8 cellular contexts compared by ENCODE assay signal in genomic region chr14:105473677-105474477, GRCh38. TPM values are rescaled to one million over a fixed set of nuclear protein-coding genes. Genes with fewer than 3 reads are reported as not detected.
DNase-seq lines count a peak whose midpoint lies in the region; ATAC-seq and TF ChIP-seq lines count a peak whose summit lies in the region.

No MANE protein-coding gene starts in this region.

- H3K9ac ChIP-seq in colonic mucosa (ENCODE audit: low read depth in 2 of 2, low read length in 2 of 2), result peak overlapping the region in 1 of 2 donors; percentile 63

- no peak overlapping the region for H3K27ac ChIP-seq in colonic mucosa

- H3K4me3 Mint-ChIP-seq in activated CD4-positive, alpha-beta T cell treated with anti-CD3 and anti-CD28 coated beads for 36 hours, result peak overlapping the region; percentile 33

- H3K4me1 ChIP-seq in colonic mucosa, result peaks cover 7% of the 10 kb centered on the region

- H3K4me3 ChIP-seq in colonic mucosa, result peak overlapping the region; percentile 46
- peak overlapping the region; percentile 86 for H3K4me3 ChIP-seq in kidney epithelial cell (ENCODE audit: low read depth, low read length)

- peak; percentile 63 for ATAC-seq in activated CD4-positive, alpha-beta T cell treated with anti-CD3 and anti-CD28 coated beads for 36 hours

- peak; percentile 68 to 82 for DNase-seq in NCI-H187 (lab: John Stamatoyannopoulos, UW)
- DNase-seq in NCI-H187 treated with DMSO at 0.1 percent for 48 hours (lab: John Stamatoyannopoulos, UW), result no peak
- DNase-seq in NCI-H226, result peak; percentile 92
- DNase-seq in activated CD4-positive, alpha-beta T cell treated with anti-CD3 and anti-CD28 coated beads for 36 hours, result peak; percentile 81
- DNase-seq in colonic mucosa, result peak; percentile 81
- peak; percentile 75 for DNase-seq in kidney epithelial cell (ENCODE audit: low read depth)
- DNase-seq in stimulated activated CD4-positive, alpha-beta T cell treated with anti-CD3 and anti-CD28 coated beads, Interleukin-1b, Interleukin-23, amount 100 ng/mL, for 48 hours, result peak; percentile 54
- DNase-seq in putamen (ENCODE audit: low spot score), result no peak

- intact Hi-C loops in activated CD4-positive, alpha-beta T cell treated with anti-CD3 and anti-CD28 coated beads for 36 hours (cut with DNase I, micrococcal nuclease), result loop anchor here (1.0 to 5.0 kb wide), 4 partner anchors 17 to 76 kb away; partner anchors contain the start of genes TEDC1 (in 1 of the 2) and TEX22 (in 1 of the 2)
- intact Hi-C loops in colonic mucosa (cut with DNase I), result no loop called here

- TF ChIP-seq CTCF in colonic mucosa (IDR thresholded peaks at IDR 0.05) (no peak), kidney epithelial cell (IDR thresholded peaks at IDR 0.05; ENCODE audit: insufficient read depth, low read length, poor library complexity, severe bottlenecking) (no peak)

- no peaks in the 10 kb centered on the region for H3K9me3 ChIP-seq in colonic mucosa

- H3K27me3 ChIP-seq in colonic mucosa (peaks cover 44% of the 10 kb centered on the region), kidney epithelial cell (ENCODE audit: control insufficient read depth, insufficient read depth, low read length) (no peaks in the 10 kb centered on the region)

- no peaks in the 10 kb centered on the region for H3K36me3 Mint-ChIP-seq in activated CD4-positive, alpha-beta T cell treated with anti-CD3 and anti-CD28 coated beads for 36 hours (ENCODE audit: low read depth)

- peaks cover 5% of the 10 kb centered on the region for H3K4me1 Mint-ChIP-seq in activated CD4-positive, alpha-beta T cell treated with anti-CD3 and anti-CD28 coated beads for 36 hours

- CTCF ChIA-PET in activated CD4-positive, alpha-beta T cell treated with anti-CD3 and anti-CD28 coated beads for 36 hours (lab: Charles Lee), result interaction anchor here (0.6 to 1.2 kb wide), 2 partner anchors 16 to 39 kb away, joined by 3 read pairs; no protein-coding TSS in a partner anchor

- H3K36me3 ChIP-seq in colonic mucosa (no peaks in the 10 kb centered on the region), kidney epithelial cell (ENCODE audit: control insufficient read depth, insufficient read depth, low read length) (no peaks in the 10 kb centered on the region)

- POLR2A ChIA-PET in activated CD4-positive, alpha-beta T cell treated with anti-CD3 and anti-CD28 coated beads for 36 hours (lab: Charles Lee), result interaction anchor here (0.6 to 1.2 kb wide), 2 partner anchors 57 to 455 kb away, joined by 3 read pairs; no protein-coding TSS in a partner anchor

- no peaks in the 10 kb centered on the region for H3K9me3 Mint-ChIP-seq in activated CD4-positive, alpha-beta T cell treated with anti-CD3 and anti-CD28 coated beads for 36 hours (ENCODE audit: low read depth)

- no peaks in the 10 kb centered on the region for H3K27me3 Mint-ChIP-seq in activated CD4-positive, alpha-beta T cell treated with anti-CD3 and anti-CD28 coated beads for 36 hours

- no peak overlapping the region for H3K27ac Mint-ChIP-seq in activated CD4-positive, alpha-beta T cell treated with anti-CD3 and anti-CD28 coated beads for 36 hours

RNA-seq across cellular contexts. Expression of gene CRIP2, which starts 0.7 kb away (rescaled TPM):
- 1 to 10 TPM; 1.1 to 1.2 TPM for total RNA-seq in activated CD4-positive, alpha-beta T cell treated with anti-CD3 and anti-CD28 coated beads for 36 hours
- total RNA-seq in colonic mucosa (10 to 100 TPM; 11.3 to 20.3 TPM), kidney epithelial cell (101 and 128 TPM in 2 replicates)

RNA-seq across cellular contexts. Expression of gene CRIP1, which starts 12.8 kb away (rescaled TPM):
- total RNA-seq in activated CD4-positive, alpha-beta T cell treated with anti-CD3 and anti-CD28 coated beads for 36 hours, result 100 to 1,000 TPM; 182 to 186 TPM
- 100 to 1,000 TPM in 1 of 2 donors, 10 to 100 TPM in 1; 97.1 to 220 TPM for total RNA-seq in colonic mucosa
- 2.0 and 11.1 TPM in 2 replicates for total RNA-seq in kidney epithelial cell

RNA-seq across cellular contexts. Expression of gene TEDC1, which starts 17.2 kb away (rescaled TPM):
- total RNA-seq in activated CD4-positive, alpha-beta T cell treated with anti-CD3 and anti-CD28 coated beads for 36 hours, result 10 to 100 TPM; 21.7 to 31.8 TPM
- total RNA-seq in colonic mucosa, result 10 to 100 TPM; 15.0 to 55.7 TPM
- 7.1 and 7.5 TPM in 2 replicates for total RNA-seq in kidney epithelial cell

RNA-seq across cellular contexts. Expression of gene TMEM121, which starts 52.5 kb away (rescaled TPM):
- total RNA-seq in activated CD4-positive, alpha-beta T cell treated with anti-CD3 and anti-CD28 coated beads for 36 hours, result 1 to 10 TPM; 7.2 to 9.2 TPM
- total RNA-seq in colonic mucosa, result under 1 TPM; 0.82 TPM
- 10.1 and 13.4 TPM in 2 replicates for total RNA-seq in kidney epithelial cell

RNA-seq across cellular contexts. Expression of gene MTA1, which starts 54.2 kb away (rescaled TPM):
- 100 to 1,000 TPM; 136 to 152 TPM for total RNA-seq in activated CD4-positive, alpha-beta T cell treated with anti-CD3 and anti-CD28 coated beads for 36 hours
- 10 to 100 TPM; 47.0 to 90.2 TPM for total RNA-seq in colonic mucosa
- total RNA-seq in kidney epithelial cell, result 68.3 and 75.0 TPM in 2 replicates

Comparison
In these comparisons a context has a peak if more than half of its experiments do, and no peak if none do; other contexts are left out.
1. DNase-seq: peak in NCI-H187 (2 of 2), NCI-H226 (single experiment), activated CD4-positive, alpha-beta T cell treated with anti-CD3 and anti-CD28 coated beads for 36 hours (single experiment), colonic mucosa (single experiment), kidney epithelial cell (single experiment) and stimulated activated CD4-positive, alpha-beta T cell treated with anti-CD3 and anti-CD28 coated beads, Interleukin-1b, Interleukin-23, amount 100 ng/mL, for 48 hours (single experiment); none in NCI-H187 treated with DMSO at 0.1 percent for 48 hours (single experiment) and putamen (single experiment).
2. RNA of gene CRIP2, which starts 0.7 kb away (total RNA-seq): 101 to 128 TPM in kidney epithelial cell and 11.3 to 20.3 TPM in colonic mucosa; 1.1 to 1.2 TPM in activated CD4-positive, alpha-beta T cell treated with anti-CD3 and anti-CD28 coated beads for 36 hours; every median in the first group is over 4 times any median in the second.